Comparison of ENCODE assay signal across 1 cellular context in genomic region chr2:237575869-237576862, GRCh38.
TF ChIP-seq lines count a peak whose summit lies in the region.

No MANE protein-coding gene starts in this region.

TF ChIP-seq in WTC11, 78 proteins besides CTCF, POLR2A, EP300 and RAD21 (continued from another document):
- TF ChIP-seq, protein P1, sequence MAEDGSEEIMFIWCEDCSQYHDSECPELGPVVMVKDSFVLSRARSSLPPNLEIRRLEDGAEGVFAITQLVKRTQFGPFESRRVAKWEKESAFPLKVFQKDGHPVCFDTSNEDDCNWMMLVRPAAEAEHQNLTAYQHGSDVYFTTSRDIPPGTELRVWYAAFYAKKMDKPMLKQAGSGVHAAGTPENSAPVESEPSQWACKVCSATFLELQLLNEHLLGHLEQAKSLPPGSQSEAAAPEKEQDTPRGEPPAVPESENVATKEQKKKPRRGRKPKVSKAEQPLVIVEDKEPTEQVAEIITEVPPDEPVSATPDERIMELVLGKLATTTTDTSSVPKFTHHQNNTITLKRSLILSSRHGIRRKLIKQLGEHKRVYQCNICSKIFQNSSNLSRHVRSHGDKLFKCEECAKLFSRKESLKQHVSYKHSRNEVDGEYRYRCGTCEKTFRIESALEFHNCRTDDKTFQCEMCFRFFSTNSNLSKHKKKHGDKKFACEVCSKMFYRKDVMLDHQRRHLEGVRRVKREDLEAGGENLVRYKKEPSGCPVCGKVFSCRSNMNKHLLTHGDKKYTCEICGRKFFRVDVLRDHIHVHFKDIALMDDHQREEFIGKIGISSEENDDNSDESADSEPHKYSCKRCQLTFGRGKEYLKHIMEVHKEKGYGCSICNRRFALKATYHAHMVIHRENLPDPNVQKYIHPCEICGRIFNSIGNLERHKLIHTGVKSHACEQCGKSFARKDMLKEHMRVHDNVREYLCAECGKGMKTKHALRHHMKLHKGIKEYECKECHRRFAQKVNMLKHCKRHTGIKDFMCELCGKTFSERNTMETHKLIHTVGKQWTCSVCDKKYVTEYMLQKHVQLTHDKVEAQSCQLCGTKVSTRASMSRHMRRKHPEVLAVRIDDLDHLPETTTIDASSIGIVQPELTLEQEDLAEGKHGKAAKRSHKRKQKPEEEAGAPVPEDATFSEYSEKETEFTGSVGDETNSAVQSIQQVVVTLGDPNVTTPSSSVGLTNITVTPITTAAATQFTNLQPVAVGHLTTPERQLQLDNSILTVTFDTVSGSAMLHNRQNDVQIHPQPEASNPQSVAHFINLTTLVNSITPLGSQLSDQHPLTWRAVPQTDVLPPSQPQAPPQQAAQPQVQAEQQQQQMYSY (CRISPR knock-in tag; IDR thresholded peaks at IDR 0.05), result no peak
- TF ChIP-seq TEAD4 (CRISPR knock-in tag; IDR thresholded peaks at IDR 0.05) (no peak), TP53 (CRISPR knock-in tag; IDR thresholded peaks at IDR 0.05) (no peak)
- TF ChIP-seq, protein P2, sequence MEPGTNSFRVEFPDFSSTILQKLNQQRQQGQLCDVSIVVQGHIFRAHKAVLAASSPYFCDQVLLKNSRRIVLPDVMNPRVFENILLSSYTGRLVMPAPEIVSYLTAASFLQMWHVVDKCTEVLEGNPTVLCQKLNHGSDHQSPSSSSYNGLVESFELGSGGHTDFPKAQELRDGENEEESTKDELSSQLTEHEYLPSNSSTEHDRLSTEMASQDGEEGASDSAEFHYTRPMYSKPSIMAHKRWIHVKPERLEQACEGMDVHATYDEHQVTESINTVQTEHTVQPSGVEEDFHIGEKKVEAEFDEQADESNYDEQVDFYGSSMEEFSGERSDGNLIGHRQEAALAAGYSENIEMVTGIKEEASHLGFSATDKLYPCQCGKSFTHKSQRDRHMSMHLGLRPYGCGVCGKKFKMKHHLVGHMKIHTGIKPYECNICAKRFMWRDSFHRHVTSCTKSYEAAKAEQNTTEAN (CRISPR knock-in tag; IDR thresholded peaks at IDR 0.05), result no peak
